In the genomic region with DNA sequence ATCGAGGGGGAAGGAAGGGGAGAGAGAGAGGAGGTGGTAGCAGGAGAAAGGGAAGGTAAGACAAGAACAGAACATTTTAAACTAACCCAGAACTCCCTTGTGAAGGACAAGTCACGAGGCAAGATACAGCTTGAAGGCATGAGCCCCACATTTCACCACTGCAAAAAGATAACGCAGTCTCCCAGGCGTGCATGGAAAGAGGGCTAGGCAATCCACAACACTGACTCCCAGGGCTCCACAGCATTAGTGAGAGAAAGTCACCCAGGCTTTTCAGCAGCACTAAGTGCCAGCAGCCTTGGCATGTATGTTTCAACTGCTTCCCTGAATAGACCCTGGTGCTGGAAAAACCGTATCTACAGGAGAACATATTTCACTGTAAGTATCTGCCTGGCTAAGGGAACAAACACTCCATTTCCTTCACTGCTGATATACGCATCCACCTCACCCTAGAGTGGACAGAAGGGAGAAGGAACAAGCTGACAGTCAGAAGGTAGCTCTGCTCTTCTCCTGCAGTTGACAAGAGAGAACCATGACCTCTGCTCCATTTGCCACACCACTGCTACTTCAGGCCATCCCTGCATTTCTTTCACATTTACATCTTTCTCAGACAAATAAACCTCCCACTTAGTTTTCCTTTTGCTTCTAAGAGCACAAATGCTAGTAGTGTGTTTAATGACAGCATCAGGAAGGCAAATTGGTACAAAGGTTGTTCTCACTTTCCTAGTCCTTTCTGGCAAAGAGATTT, we compare ENCODE assay signal across 20 cellular contexts.
DNase-seq lines count a peak whose midpoint lies in the region; ATAC-seq and TF ChIP-seq lines count a peak whose summit lies in the region.
"Had no signal": no experiment of that assay in that cellular context is flagged by ENCODE, and none has a peak within 500 bp of the region (broad histone marks: within the 10 kb centered on the region; RNA-seq: fewer than 3 reads in every experiment).

No MANE protein-coding gene starts in this region.

- H3K27ac Mint-ChIP-seq in natural killer cell treated with Interleukin-12 subunit alpha and Interleukin-12 subunit beta and Interleukin-15 and Interleukin-18, amount 100 ng/mL, for 72 hours, result peak overlapping the region; percentile 33 to 48
- H3K27ac Mint-ChIP-seq in natural killer cell (no peak overlapping the region), brain (peak overlapping the region in 3 of 5 experiments; percentile 37 to 65 (median 47))
- H3K27ac Mint-ChIP-seq: type B pancreatic cell had no signal

- WGBS in right cardiac atrium, result 54% methylated on average over 6 of the region's 6 CpGs

- no peaks in the 10 kb centered on the region for H3K27me3 Mint-ChIP-seq in natural killer cell treated with Interleukin-12 subunit alpha and Interleukin-12 subunit beta and Interleukin-15 and Interleukin-18, amount 100 ng/mL, for 72 hours
- no peaks in the 10 kb centered on the region for H3K27me3 Mint-ChIP-seq in natural killer cell (ENCODE audit: low read depth in 2 of 2)
- H3K27me3 Mint-ChIP-seq in brain, result no peaks in the 10 kb centered on the region
- H3K27me3 Mint-ChIP-seq: type B pancreatic cell had no signal

- H3K4me3 ChIP-seq in right cardiac atrium (ENCODE audit: low read length), result no peak overlapping the region
- H3K4me3 ChIP-seq: lung had no signal

- no peak for DNase-seq in natural killer cell treated with Interleukin-12 subunit alpha and Interleukin-12 subunit beta and Interleukin-15 and Interleukin-18, amount 100 ng/mL, for 72 hours (ENCODE audit: low spot score)
- DNase-seq in natural killer cell, result no peak
- DNase-seq in right cardiac atrium, result peak in 2 of 3 donors; percentile 18 to 45
- DNase-seq in central memory CD4-positive, alpha-beta T cell, result no peak
- no peak for DNase-seq in NCI-H82 treated with DMSO at 0.1 percent for 48 hours (lab: John Stamatoyannopoulos, UW; ENCODE audit: unreplicated experiment)
- no peak for DNase-seq in SHP77 treated with DMSO at 0.1 percent for 48 hours (lab: John Stamatoyannopoulos, UW)
- DNase-seq: activated CD4-positive, alpha-beta T cell treated with anti-CD3 and anti-CD28 coated beads for 1 hour; DMS 273 treated with DMSO at 0.1 percent for 48 hours; effector CD8-positive, alpha-beta T cell; GOT3; NCI-H2107; NCI-H82; nephron progenitor cell; retina; RPMI8226; stimulated activated CD4-positive, alpha-beta T cell treated with anti-CD3 and anti-CD28 coated beads, Interleukin-4, amount 100 ng/mL, for 1 hour had no signal

- H3K4me3 Mint-ChIP-seq in natural killer cell treated with Interleukin-12 subunit alpha and Interleukin-12 subunit beta and Interleukin-15 and Interleukin-18, amount 100 ng/mL, for 72 hours, result peak overlapping the region; percentile 21
- H3K4me3 Mint-ChIP-seq in natural killer cell, result no peak overlapping the region
- H3K4me3 Mint-ChIP-seq in brain, result no peak overlapping the region
- H3K4me3 Mint-ChIP-seq: nephron progenitor cell, type B pancreatic cell had no signal

- H3K4me1 ChIP-seq in right cardiac atrium (ENCODE audit: control insufficient read depth, insufficient read depth, low read length), result peaks cover 2% of the 10 kb centered on the region

- peak overlapping the region; percentile 64 for H3K27ac ChIP-seq in right cardiac atrium (ENCODE audit: low read length)

- TF ChIP-seq CTCF in natural killer cell (IDR thresholded peaks at IDR 0.05), result no peak
- TF ChIP-seq CTCF in brain (conservative IDR thresholded peaks at IDR 0.05), result no peak

- peaks cover 5% of the 10 kb centered on the region for H3K36me3 Mint-ChIP-seq in natural killer cell treated with Interleukin-12 subunit alpha and Interleukin-12 subunit beta and Interleukin-15 and Interleukin-18, amount 100 ng/mL, for 72 hours
- no peaks in the 10 kb centered on the region for H3K36me3 Mint-ChIP-seq in natural killer cell
- peaks cover 35% of the 10 kb centered on the region for H3K36me3 Mint-ChIP-seq in brain

- no peaks in the 10 kb centered on the region for H3K9me3 Mint-ChIP-seq in natural killer cell treated with Interleukin-12 subunit alpha and Interleukin-12 subunit beta and Interleukin-15 and Interleukin-18, amount 100 ng/mL, for 72 hours
- H3K9me3 Mint-ChIP-seq in natural killer cell (no peaks in the 10 kb centered on the region), brain (no peaks in the 10 kb centered on the region)
- H3K9me3 Mint-ChIP-seq: nephron progenitor cell, type B pancreatic cell had no signal

- no peaks in the 10 kb centered on the region for H3K9me3 ChIP-seq in right cardiac atrium (ENCODE audit: control insufficient read depth, low read length)

- peaks cover 17 to 24% of the 10 kb centered on the region in 2 donors for H3K4me1 Mint-ChIP-seq in natural killer cell treated with Interleukin-12 subunit alpha and Interleukin-12 subunit beta and Interleukin-15 and Interleukin-18, amount 100 ng/mL, for 72 hours (ENCODE audit: low read depth in 2 of 2)
- H3K4me1 Mint-ChIP-seq in natural killer cell (peaks cover 13% of the 10 kb centered on the region in 2 donors), brain (peaks cover 14% of the 10 kb centered on the region)

- intact Hi-C loops in natural killer cell (cut with micrococcal nuclease) (no loop called here), right cardiac atrium (cut with DNase I) (loop anchor here in 1 of 4 donors (10.0 kb wide), 1 partner anchor 61 kb away; no protein-coding TSS in a partner anchor)

- no peak for ATAC-seq in natural killer cell treated with Interleukin-12 subunit alpha and Interleukin-12 subunit beta and Interleukin-15 and Interleukin-18, amount 100 ng/mL, for 72 hours
- ATAC-seq in natural killer cell, result no peak
- peak; percentile 85 to 89 for ATAC-seq in right cardiac atrium
- ATAC-seq in GM21390 (IDR thresholded peaks at IDR 0.05; ENCODE audit: unreplicated experiment), result no peak

- no peaks in the 10 kb centered on the region for H3K27me3 ChIP-seq in right cardiac atrium (ENCODE audit: control insufficient read depth, insufficient read depth)

Comparison
In these comparisons a context has a peak if more than half of its experiments do, and no peak if none do; other contexts are left out.
1. H3K27ac Mint-ChIP-seq: peak in natural killer cell treated with Interleukin-12 subunit alpha and Interleukin-12 subunit beta and Interleukin-15 and Interleukin-18, amount 100 ng/mL, for 72 hours (2 of 2) and brain (3 of 5); none in natural killer cell (0 of 2).
2. ATAC-seq: peak in right cardiac atrium (2 of 2); none in natural killer cell treated with Interleukin-12 subunit alpha and Interleukin-12 subunit beta and Interleukin-15 and Interleukin-18, amount 100 ng/mL, for 72 hours (0 of 2), natural killer cell (0 of 3) and GM21390 (single experiment).
3. DNase-seq: peak in right cardiac atrium (2 of 3); none in natural killer cell treated with Interleukin-12 subunit alpha and Interleukin-12 subunit beta and Interleukin-15 and Interleukin-18, amount 100 ng/mL, for 72 hours (single experiment), natural killer cell (single experiment), central memory CD4-positive, alpha-beta T cell (single experiment), NCI-H82 treated with DMSO at 0.1 percent for 48 hours (single experiment) and SHP77 treated with DMSO at 0.1 percent for 48 hours (single experiment).